27 cellular contexts compared by ENCODE assay signal in genomic region chr9:28538132-28538531, GRCh38.
DNase-seq lines count a peak whose midpoint lies in the region; ATAC-seq, FAIRE-seq and TF ChIP-seq lines count a peak whose summit lies in the region.
"Had no signal": no experiment of that assay in that cellular context is flagged by ENCODE, and none has a peak within 500 bp of the region (broad histone marks: within the 10 kb centered on the region; RNA-seq: fewer than 3 reads in every experiment).

No MANE protein-coding gene starts in this region.

- H3K4me2 ChIP-seq in HepG2 (ENCODE audit: low read depth, low read length): no peak overlapping the region
- H3K4me2 ChIP-seq: BLaER1 had no signal

- H3K9me3 ChIP-seq in HepG2 (ENCODE audit: low read length) (no peaks in the 10 kb centered on the region), right lobe of liver (no peaks in the 10 kb centered on the region), small intestine (ENCODE audit: control insufficient read depth, low read depth) (no peaks in the 10 kb centered on the region)
- H3K9me3 ChIP-seq: BE2C, BLaER1 had no signal

- H3K4me3 Mint-ChIP-seq in stimulated activated memory B cell treated with anti-CD40 and anti-IgM and Interleukin-4, amounts not matched to agents 10 μg/mL and 1 μg/mL and 100 μg/mL, for 72 hours: no peak overlapping the region
- H3K4me3 Mint-ChIP-seq: CD14-positive monocyte; CD4-positive, alpha-beta memory T cell; CD4-positive, CD25-positive, alpha-beta regulatory T cell; CD8-positive, alpha-beta memory T cell had no signal

- H3K9ac ChIP-seq in HepG2 (ENCODE audit: insufficient read depth, low read depth, low read length): no peak overlapping the region
- H3K9ac ChIP-seq: BLaER1 had no signal

- H3K27me3 ChIP-seq in HepG2 (ENCODE audit: control insufficient read depth in 1 of 2, insufficient read depth in 2 of 2, low read length in 2 of 2) (no peaks in the 10 kb centered on the region), right lobe of liver (no peaks in the 10 kb centered on the region), small intestine (ENCODE audit: control insufficient read depth in 2 of 2, insufficient read depth in 2 of 2, low read length in 2 of 2) (no peaks in the 10 kb centered on the region)
- H3K27me3 ChIP-seq: BE2C, BLaER1 had no signal

- TF ChIP-seq EP300 in HepG2 (IDR thresholded peaks at IDR 0.05; ENCODE audit: low read depth in 2 of 2, low read length in 2 of 2) (no peak), HepG2 (CRISPR knock-in tag; IDR thresholded peaks at IDR 0.05; ENCODE audit: borderline replicate concordance) (no peak)

- H3K4me1 ChIP-seq in HepG2 (ENCODE audit: insufficient read depth, low read length) (no peaks in the 10 kb centered on the region), right lobe of liver (no peaks in the 10 kb centered on the region), small intestine (ENCODE audit: control insufficient read depth in 2 of 2, insufficient read depth in 1 of 2, low read depth in 1 of 2, low read length in 1 of 2) (no peaks in the 10 kb centered on the region)
- H3K4me1 ChIP-seq: BE2C, BLaER1 had no signal

- H4K20me1 ChIP-seq in HepG2 (ENCODE audit: insufficient read depth, low read length): no peaks in the 10 kb centered on the region
- H4K20me1 ChIP-seq: BLaER1 had no signal

- no peaks in the 10 kb centered on the region for H3K79me2 ChIP-seq in HepG2 (ENCODE audit: insufficient read depth, low read length)

- POLR2A ChIA-PET in HepG2 (lab: Yijun Ruan, JAX): no interaction called here

- CTCF ChIA-PET in HepG2 (lab: Yijun Ruan, JAX; ENCODE audit: low intra/inter-chr PET ratio, low total read pairs): no interaction called here

- H3K36me3 ChIP-seq in HepG2 (replicated peaks in 1 of 2; ENCODE audit: control insufficient read depth in 1 of 2, insufficient read depth in 2 of 2, low read length in 2 of 2): no peaks in the 10 kb centered on the region
- no peaks in the 10 kb centered on the region for H3K36me3 ChIP-seq in right lobe of liver
- H3K36me3 ChIP-seq in small intestine (ENCODE audit: control insufficient read depth in 2 of 2, insufficient read depth in 2 of 2, low read length in 2 of 2): no peaks in the 10 kb centered on the region
- H3K36me3 ChIP-seq: BE2C, BLaER1 had no signal

- ATAC-seq in HepG2 (no peak), right lobe of liver (no peak)
- ATAC-seq in stimulated activated memory B cell treated with anti-CD40 and anti-IgM and Interleukin-4, amounts not matched to agents 10 μg/mL and 1 μg/mL and 100 μg/mL, for 72 hours: no peak

- TF ChIP-seq POLR2A in HepG2 (IDR thresholded peaks at IDR 0.05; ENCODE audit: insufficient read depth in 1 of 2, low read depth in 2 of 2, low read length in 2 of 2): no peak
- no peak for TF ChIP-seq POLR2A in right lobe of liver (IDR thresholded peaks at IDR 0.05)

- TF ChIP-seq CTCF in HepG2 (CRISPR knock-in tag; IDR thresholded peaks at IDR 0.05) (no peak), right lobe of liver (IDR thresholded peaks at IDR 0.05) (no peak)

- H3K4me3 ChIP-seq in HepG2 (replicated peaks in 1 of 3; ENCODE audit: insufficient read depth in 1 of 3, low read depth in 2 of 3, low read length in 3 of 3): no peak overlapping the region
- no peak overlapping the region for H3K4me3 ChIP-seq in right lobe of liver
- H3K4me3 ChIP-seq in small intestine (ENCODE audit: low read depth in 1 of 2, low read length in 2 of 2): no peak overlapping the region
- H3K4me3 ChIP-seq: BLaER1 had no signal

- no peak overlapping the region for H2AFZ ChIP-seq in HepG2 (ENCODE audit: low read length)

- peaks cover 6% of the 10 kb centered on the region for H3K9me3 Mint-ChIP-seq in stimulated activated memory B cell treated with anti-CD40 and anti-IgM and Interleukin-4, amounts not matched to agents 10 μg/mL and 1 μg/mL and 100 μg/mL, for 72 hours

- H3K27ac Mint-ChIP-seq in stimulated activated memory B cell treated with anti-CD40 and anti-IgM and Interleukin-4, amounts not matched to agents 10 μg/mL and 1 μg/mL and 100 μg/mL, for 72 hours: no peak overlapping the region
- H3K27ac Mint-ChIP-seq: CD14-positive monocyte; CD4-positive, alpha-beta memory T cell; CD4-positive, CD25-positive, alpha-beta regulatory T cell; CD8-positive, alpha-beta memory T cell had no signal

- H3K4me1 Mint-ChIP-seq in stimulated activated memory B cell treated with anti-CD40 and anti-IgM and Interleukin-4, amounts not matched to agents 10 μg/mL and 1 μg/mL and 100 μg/mL, for 72 hours: no peaks in the 10 kb centered on the region
- H3K4me1 Mint-ChIP-seq: CD14-positive monocyte; CD4-positive, alpha-beta memory T cell; CD4-positive, CD25-positive, alpha-beta regulatory T cell; CD8-positive, alpha-beta memory T cell had no signal

- H3K36me3 Mint-ChIP-seq in stimulated activated memory B cell treated with anti-CD40 and anti-IgM and Interleukin-4, amounts not matched to agents 10 μg/mL and 1 μg/mL and 100 μg/mL, for 72 hours: no peaks in the 10 kb centered on the region
- H3K36me3 Mint-ChIP-seq: CD14-positive monocyte; CD4-positive, alpha-beta memory T cell; CD4-positive, CD25-positive, alpha-beta regulatory T cell; CD8-positive, alpha-beta memory T cell had no signal

- FAIRE-seq in HepG2 (lab: Jason Lieb, UNC) (no peak), colon (lab: Jason Lieb, UNC) (peak; percentile 53), frontal cortex (lab: Jason Lieb, UNC) (peak; percentile 60), small intestine (lab: Jason Lieb, UNC) (peak; percentile 67)
- FAIRE-seq: GM12891, GM19239 had no signal

- BruUV-seq in HepG2 (replicated peaks; lab: Mats Ljungman, UMichigan): no TSS peak

- TF ChIP-seq RAD21 in HepG2 (CRISPR knock-in tag; IDR thresholded peaks at IDR 0.05): no peak

- WGBS in HepG2 (ENCODE audit: low lambda C conversion rate): 0% methylated on average over 3 of the region's 3 CpGs
- 29% methylated on average over 3 of the region's 3 CpGs for WGBS in right lobe of liver (ENCODE audit: insufficient coverage, low coverage, low lambda C conversion rate, missing lambda C conversion rate)
- WGBS in small intestine, 3 donors: 69 to 83% (median 77%) methylated on average over 3 of the region's 3 CpGs

- no peaks in the 10 kb centered on the region for H3K27me3 Mint-ChIP-seq in stimulated activated memory B cell treated with anti-CD40 and anti-IgM and Interleukin-4, amounts not matched to agents 10 μg/mL and 1 μg/mL and 100 μg/mL, for 72 hours
- H3K27me3 Mint-ChIP-seq: CD4-positive, alpha-beta memory T cell; CD4-positive, CD25-positive, alpha-beta regulatory T cell; CD8-positive, alpha-beta memory T cell had no signal

- intact Hi-C loops in HepG2 (cut with micrococcal nuclease; ENCODE audit: unreplicated experiment) (no loop called here), right lobe of liver (cut with DNase I) (no loop called here)

- H3K27ac ChIP-seq in HepG2 (ENCODE audit: extremely low read length, insufficient read depth, low read length): no peak overlapping the region
- H3K27ac ChIP-seq in right lobe of liver: no peak overlapping the region
- no peak overlapping the region for H3K27ac ChIP-seq in small intestine (ENCODE audit: low read depth in 1 of 2, low read length in 1 of 2)
- H3K27ac ChIP-seq: 22Rv1, BLaER1 had no signal

- in situ Hi-C loops in HepG2 (cut with HindIII; ENCODE audit: extremely low pct_ligation_motif_present, low pct_unique_long_range_greater_than_20kb): no loop called here

- DNase-seq in HepG2 (ENCODE audit: low spot score) (no peak), right lobe of liver (no peak), frontal cortex (ENCODE audit: low spot score in 2 of 2) (no peak), small intestine (no peak), foreskin melanocyte (no peak)
- no peak for DNase-seq in effector CD4-positive, alpha-beta T cell
- DNase-seq: ACHN; BE2C; C1 segment of cervical spinal cord; CD4-positive, alpha-beta memory T cell; CD4-positive, CD25-positive, alpha-beta regulatory T cell; CD8-positive, alpha-beta memory T cell; COR-L47; DMS 273 treated with DMSO at 0.1 percent for 48 hours; DMS153; DMS53; DMS79; DND-41; EL; GF-D8 had no signal

TF ChIP-seq in HepG2, 621 proteins besides CTCF, POLR2A, EP300 and RAD21 (continues in another document):
- TF ChIP-seq CREB1 (IDR thresholded peaks at IDR 0.05): peak; percentile 90
- no peak for TF ChIP-seq CREB1 (CRISPR knock-in tag; IDR thresholded peaks at IDR 0.05)
- TF ChIP-seq ATF7 (IDR thresholded peaks at IDR 0.05): peak; percentile 93
- no peak for TF ChIP-seq ATF7 (CRISPR knock-in tag; IDR thresholded peaks at IDR 0.05)
- no peak for TF ChIP-seq HMGXB3 (CRISPR knock-in tag; IDR thresholded peaks at IDR 0.05; ENCODE audit: borderline replicate concordance)
- no peak for TF ChIP-seq ARID2 (CRISPR knock-in tag; IDR thresholded peaks at IDR 0.05; ENCODE audit: borderline replicate concordance)
- no peak for TF ChIP-seq ZNF468 (CRISPR knock-in tag; IDR thresholded peaks at IDR 0.05)
- TF ChIP-seq ZNF790 (CRISPR knock-in tag; IDR thresholded peaks at IDR 0.05; ENCODE audit: borderline replicate concordance): no peak
- TF ChIP-seq ARHGAP35 (CRISPR knock-in tag; IDR thresholded peaks at IDR 0.05; ENCODE audit: borderline replicate concordance): no peak
